Comparison of ENCODE assay signal across 9 cellular contexts in genomic region chr2:113541984-113542485, GRCh38. TPM values are rescaled to one million over a fixed set of nuclear protein-coding genes. Genes with fewer than 3 reads are reported as not detected.
A peak's percentile ranks its signal among the peaks of the same experiment; 100 is the strongest.
DNase-seq lines count a peak whose midpoint lies in the region; ATAC-seq, FAIRE-seq and TF ChIP-seq lines count a peak whose summit lies in the region.
"Not testable (repeated sequence)": the region's sequence is repeated elsewhere in the genome, so short reads cannot be mapped to it uniquely, and the experiment has no call there.
"Had no signal": no experiment of that assay in that cellular context is flagged by ENCODE, and none has a peak within 500 bp of the region (broad histone marks: within the 10 kb centered on the region; RNA-seq: fewer than 3 reads in every experiment).

No MANE protein-coding gene starts in this region.

- H3K4me3 ChIP-seq in BJ (ENCODE audit: low read depth, low read length) (peak overlapping the region; percentile 55), HUES64 (ENCODE audit: low read length) (peak overlapping the region; percentile 43), breast epithelium (peak overlapping the region; percentile 60 to 83 (median 61)), gastroesophageal sphincter (peak overlapping the region; percentile 55 to 85), HepG2 (replicated peaks in 1 of 3; ENCODE audit: insufficient read depth in 1 of 3, low read depth in 2 of 3, low read length in 3 of 3) (peak overlapping the region in 2 of 3 experiments; percentile 54 to 74; a peak in 3 of 6 replicates)

- ATAC-seq in activated CD8-positive, alpha-beta T cell treated with anti-CD3 and anti-CD28 coated beads for 36 hours, result peak; percentile 48
- ATAC-seq in gastroesophageal sphincter (peak; percentile 57), HepG2 (peak; percentile 91), omental fat pad (ENCODE audit: low FRiP score) (peak; percentile 63)
- ATAC-seq in stimulated activated naive CD8-positive, alpha-beta T cell treated with anti-CD3 and anti-CD28 coated beads, Interleukin-15, Interleukin-2, amounts not matched to agents 100 U/mL and 50 U/mL, for 24 hours, result not testable (repeated sequence)

- H3K36me3 ChIP-seq in BJ (ENCODE audit: control insufficient read depth, insufficient read depth, low read length); HUES64 (ENCODE audit: insufficient read depth, low read length); breast epithelium; gastroesophageal sphincter; HepG2 (replicated peaks in 1 of 2; ENCODE audit: control insufficient read depth in 1 of 2, insufficient read depth in 2 of 2, low read length in 2 of 2): not testable (repeated sequence)

- TF ChIP-seq EP300 in gastroesophageal sphincter (IDR thresholded peaks at IDR 0.05); HepG2 (IDR thresholded peaks at IDR 0.05; ENCODE audit: low read depth in 2 of 2, low read length in 2 of 2); HepG2 (CRISPR knock-in tag; IDR thresholded peaks at IDR 0.05; ENCODE audit: borderline replicate concordance): not testable (repeated sequence)

- CTCF ChIA-PET in BJ (lab: Yijun Ruan, JAX); activated CD8-positive, alpha-beta T cell treated with anti-CD3 and anti-CD28 coated beads for 36 hours (lab: Charles Lee); HepG2 (lab: Yijun Ruan, JAX; ENCODE audit: low intra/inter-chr PET ratio, low total read pairs): not testable (repeated sequence)

- under 1% methylated on average over 61 of the region's 63 CpGs for WGBS in HUES64
- WGBS in gastroesophageal sphincter (ENCODE audit: low coverage in 1 of 2), 2 donors, result 0 to 2% methylated on average over 4 to 11 of the region's 63 CpGs
- 10% methylated on average over 37 of the region's 63 CpGs for WGBS in HepG2 (ENCODE audit: low lambda C conversion rate)

- intact Hi-C loops in activated CD8-positive, alpha-beta T cell treated with anti-CD3 and anti-CD28 coated beads for 36 hours (cut with micrococcal nuclease); breast epithelium (cut with DNase I; ENCODE audit: low total_unique reads); HepG2 (cut with micrococcal nuclease; ENCODE audit: unreplicated experiment): not testable (repeated sequence)

- TF ChIP-seq CTCF in BJ (IDR thresholded peaks at IDR 0.05; ENCODE audit: insufficient read depth, low read depth, low read length); activated CD8-positive, alpha-beta T cell treated with anti-CD3 and anti-CD28 coated beads for 36 hours (IDR thresholded peaks at IDR 0.05); breast epithelium (IDR thresholded peaks at IDR 0.05); omental fat pad (IDR thresholded peaks at IDR 0.05): not testable (repeated sequence)
- TF ChIP-seq CTCF in gastroesophageal sphincter (IDR thresholded peaks at IDR 0.05), result peak in 2 of 4 experiments; percentile 19 to 34
- peak; percentile 12; the same call in 1 of the 2 replicates for TF ChIP-seq CTCF in HepG2 (CRISPR knock-in tag; IDR thresholded peaks at IDR 0.05)

- in situ Hi-C loops in HepG2 (cut with HindIII; ENCODE audit: extremely low pct_ligation_motif_present, low pct_unique_long_range_greater_than_20kb), result not testable (repeated sequence)

- not testable (repeated sequence) for DNase-seq in BJ (ENCODE audit: low read depth); breast epithelium (ENCODE audit: low spot score in 2 of 2); HepG2 (ENCODE audit: low spot score); omental fat pad (ENCODE audit: low spot score)
- peak; percentile 1 for DNase-seq in activated CD8-positive, alpha-beta T cell treated with anti-CD3 and anti-CD28 coated beads for 36 hours
- peak; percentile 4 for DNase-seq in stimulated activated naive CD8-positive, alpha-beta T cell treated with anti-CD3 and anti-CD28 coated beads, Interleukin-15, Interleukin-2, amounts not matched to agents 100 U/mL and 50 U/mL, for 24 hours

- H3K4me1 ChIP-seq in HUES64 (ENCODE audit: insufficient read depth, low read length); breast epithelium; gastroesophageal sphincter; HepG2 (ENCODE audit: insufficient read depth, low read length): not testable (repeated sequence)

- peaks cover 13% of the 10 kb centered on the region for H3K27me3 Mint-ChIP-seq in activated CD8-positive, alpha-beta T cell treated with anti-CD3 and anti-CD28 coated beads for 36 hours

- not testable (repeated sequence) for H2AFZ ChIP-seq in HepG2 (ENCODE audit: low read length)

- H3K9ac ChIP-seq in HUES64 (ENCODE audit: low read depth, low read length); HepG2 (ENCODE audit: insufficient read depth, low read depth, low read length): not testable (repeated sequence)

- not testable (repeated sequence) for H3K9me3 ChIP-seq in HUES64 (ENCODE audit: insufficient read depth, low read depth, low read length); breast epithelium; gastroesophageal sphincter; HepG2 (ENCODE audit: low read length)

- not testable (repeated sequence) for BruUV-seq in HepG2 (replicated peaks; lab: Mats Ljungman, UMichigan)

- not testable (repeated sequence) for H4K20me1 ChIP-seq in HepG2 (ENCODE audit: insufficient read depth, low read length)

- not testable (repeated sequence) for H3K9me3 Mint-ChIP-seq in activated CD8-positive, alpha-beta T cell treated with anti-CD3 and anti-CD28 coated beads for 36 hours

- POLR2A ChIA-PET in BJ (lab: Charles Lee); activated CD8-positive, alpha-beta T cell treated with anti-CD3 and anti-CD28 coated beads for 36 hours (lab: Charles Lee); HepG2 (lab: Yijun Ruan, JAX): not testable (repeated sequence)

- not testable (repeated sequence) for H3K27ac Mint-ChIP-seq in activated CD8-positive, alpha-beta T cell treated with anti-CD3 and anti-CD28 coated beads for 36 hours

- TF ChIP-seq RAD21 in HepG2 (CRISPR knock-in tag; IDR thresholded peaks at IDR 0.05), result 0 out of 2 replicates have a peak, but pooled peaks have one; percentile 32

- not testable (repeated sequence) for FAIRE-seq in HepG2 (lab: Jason Lieb, UNC)

- not testable (repeated sequence) for TF ChIP-seq POLR2A in breast epithelium (IDR thresholded peaks at IDR 0.05); gastroesophageal sphincter (IDR thresholded peaks at IDR 0.05); HepG2 (IDR thresholded peaks at IDR 0.05; ENCODE audit: insufficient read depth in 1 of 2, low read depth in 2 of 2, low read length in 2 of 2)

- H3K27ac ChIP-seq in HUES64 (ENCODE audit: low read depth, low read length); HepG2 (ENCODE audit: extremely low read length, insufficient read depth, low read length): not testable (repeated sequence)
- H3K27ac ChIP-seq in breast epithelium (peak overlapping the region in 1 of 2 donors; percentile 86), gastroesophageal sphincter (peak overlapping the region; percentile 76 to 97 (median 92))

- not testable (repeated sequence) for H3K4me1 Mint-ChIP-seq in activated CD8-positive, alpha-beta T cell treated with anti-CD3 and anti-CD28 coated beads for 36 hours (ENCODE audit: low read depth)

- H3K4me2 ChIP-seq in HepG2 (ENCODE audit: low read depth, low read length), result peak overlapping the region; percentile 78

- H3K36me3 Mint-ChIP-seq in activated CD8-positive, alpha-beta T cell treated with anti-CD3 and anti-CD28 coated beads for 36 hours (ENCODE audit: low read depth), result not testable (repeated sequence)

- peak overlapping the region; percentile 57 for H3K4me3 Mint-ChIP-seq in activated CD8-positive, alpha-beta T cell treated with anti-CD3 and anti-CD28 coated beads for 36 hours

- H3K79me2 ChIP-seq in HepG2 (ENCODE audit: insufficient read depth, low read length), result not testable (repeated sequence)

- not testable (repeated sequence) for H3K27me3 ChIP-seq in BJ (ENCODE audit: control insufficient read depth, insufficient read depth, low read length); breast epithelium; gastroesophageal sphincter; HepG2 (ENCODE audit: control insufficient read depth in 1 of 2, insufficient read depth in 2 of 2, low read length in 2 of 2)
- H3K27me3 ChIP-seq in HUES64 (ENCODE audit: insufficient read depth, low read length), result peaks cover 44% of the 10 kb centered on the region

RNA-seq across cellular contexts. Expression of gene FOXD4L1, which starts 43.6 kb away (rescaled TPM):
- polyA plus RNA-seq in BJ (2011; rRNA removed) (0.02 TPM in 1 of 2 replicates, not detected in the other), HepG2 (2011; rRNA removed) (0.18 and 0.26 TPM in 2 replicates)
- polyA minus RNA-seq in BJ (2011; rRNA and poly(A)+ RNA removed), result 0.05 and 0.10 TPM in 2 replicates
- not detected for polyA plus RNA-seq in HUES64 (2013, experiment 1 of 2)
- polyA plus RNA-seq in HUES64 (2013, experiment 2 of 2), result not detected
- under 1 TPM in 1 of 2 experiments, not detected in 1; 0.23 TPM for total RNA-seq in activated CD8-positive, alpha-beta T cell treated with anti-CD3 and anti-CD28 coated beads for 36 hours
- total RNA-seq in breast epithelium (under 1 TPM in 2 of 3 donors, not detected in 1; 0.16 to 0.44 TPM), gastroesophageal sphincter (under 1 TPM in 1 of 4 donors, not detected in 3; 0.50 TPM), HepG2 (2016; rRNA removed; fragmentation: Illumina TruSeq; extraction: Trizol) (0.14 and 0.29 TPM in 2 replicates), omental fat pad (under 1 TPM in 2 of 4 donors, not detected in 2; 0.19 to 0.24 TPM)
- total RNA-seq in HepG2 (2016; cell fraction: cytosol; rRNA removed; fragmentation: Illumina TruSeq; extraction: Trizol; ENCODE audit: low read depth), result not detected in 2 replicates
- 0.30 TPM in 1 of 2 replicates, not detected in the other for total RNA-seq in HepG2 (2016; cell fraction: insoluble cytoplasmic fraction; rRNA removed; fragmentation: Illumina TruSeq; extraction: Trizol)
- 0.07 and 0.15 TPM in 2 replicates for total RNA-seq in HepG2 (2016; cell fraction: membrane; rRNA removed; fragmentation: Illumina TruSeq; extraction: Trizol)
- total RNA-seq in HepG2 (2016; cell fraction: nucleus; rRNA removed; fragmentation: Illumina TruSeq; extraction: Trizol), result 0.71 and 0.72 TPM in 2 replicates
- 0.09 and 0.12 TPM in 2 replicates for polyA plus RNA-seq in HepG2 (2011; cell fraction: cytosol; rRNA removed)
- 1.4 TPM in 2 replicates for polyA plus RNA-seq in HepG2 (2011; cell fraction: nucleus; rRNA removed)
- polyA plus RNA-seq in HepG2 (2012), result 0.05 and 0.20 TPM in 2 replicates
- polyA plus RNA-seq in HepG2 (2016; cell fraction: cytosol; fragmentation: Illumina TruSeq; extraction: Trizol; ENCODE audit: low read depth), result 0.07 and 0.08 TPM in 2 replicates
- 0.17 TPM in 1 of 2 replicates, not detected in the other for polyA plus RNA-seq in HepG2 (2016; cell fraction: insoluble cytoplasmic fraction; fragmentation: Illumina TruSeq; extraction: Trizol; ENCODE audit: low read depth)
- polyA plus RNA-seq in HepG2 (2016; cell fraction: membrane; fragmentation: Illumina TruSeq; extraction: Trizol; ENCODE audit: low read depth), result 0.21 and 0.22 TPM in 2 replicates
- 1.1 and 1.6 TPM in 2 replicates for polyA plus RNA-seq in HepG2 (2016; cell fraction: nucleus; fragmentation: Illumina TruSeq; extraction: Trizol; ENCODE audit: insufficient read depth, low read depth)
- polyA minus RNA-seq in HepG2 (2011; rRNA and poly(A)+ RNA removed; ENCODE audit: low replicate concordance), result 0.16 and 0.70 TPM in 2 replicates
- not detected in 2 replicates for polyA minus RNA-seq in HepG2 (2011; cell fraction: cytosol; rRNA and poly(A)+ RNA removed)
- 2.8 and 4.1 TPM in 2 replicates for polyA minus RNA-seq in HepG2 (2011; cell fraction: nucleus; rRNA and poly(A)+ RNA removed)
- total RNA-seq: SJSA1 had no signal
